In the genomic region with DNA sequence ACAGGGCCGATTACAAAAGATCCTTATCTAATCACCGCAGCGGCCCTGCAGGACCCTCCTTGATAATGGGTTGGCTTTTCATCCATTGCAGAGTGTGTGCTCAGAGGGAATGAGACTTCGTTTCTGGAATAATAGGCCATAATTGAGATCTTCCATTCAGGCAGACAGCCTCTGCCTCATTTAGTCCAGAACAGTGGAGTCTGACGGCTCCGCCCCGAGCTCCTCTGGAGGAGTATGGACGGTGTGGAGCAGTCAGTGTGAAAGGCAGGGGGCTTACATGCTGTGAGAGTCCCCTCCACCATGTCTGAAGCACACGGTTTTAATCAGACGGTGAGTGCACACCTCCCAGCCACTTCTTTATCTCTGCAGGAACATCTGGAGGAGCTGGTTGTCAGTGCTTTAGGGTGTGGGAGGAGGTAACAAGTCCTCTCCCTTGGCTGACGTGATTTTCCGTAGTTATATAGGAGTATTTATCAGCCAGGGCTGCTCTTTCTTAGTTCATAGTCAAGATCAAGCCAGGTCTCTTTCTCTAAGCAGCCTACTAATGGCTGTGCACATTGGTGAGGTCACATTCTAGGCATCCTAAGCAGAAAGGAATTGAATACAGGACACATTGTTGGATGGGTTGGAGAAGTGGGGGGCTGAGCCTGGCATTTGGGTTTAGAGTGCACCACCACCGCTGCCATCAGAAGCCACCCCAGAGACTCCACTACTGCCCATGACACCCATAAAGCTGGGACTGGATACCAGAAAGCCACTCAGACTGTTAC, we compare ENCODE assay signal across 23 cellular contexts.
DNase-seq lines count a peak whose midpoint lies in the region; ATAC-seq, FAIRE-seq and TF ChIP-seq lines count a peak whose summit lies in the region.
"Had no signal": no experiment of that assay in that cellular context is flagged by ENCODE, and none has a peak within 500 bp of the region (broad histone marks: within the 10 kb centered on the region; RNA-seq: fewer than 3 reads in every experiment).

No MANE protein-coding gene starts in this region.

- H2BK15ac ChIP-seq in H1 (ENCODE audit: low read length), result no peak overlapping the region

- no peak overlapping the region for H4K5ac ChIP-seq in H1 (ENCODE audit: insufficient read length, low read depth, low read length)

- H2BK12ac ChIP-seq in H1 (ENCODE audit: low read depth, low read length), result no peak overlapping the region

- H3K9me3 ChIP-seq in BLaER1 (peaks cover 4% of the 10 kb centered on the region; the same call in 1 of the 2 replicates), HUES6 (ENCODE audit: control insufficient read depth, insufficient read depth, low read depth, low read length) (peaks cover 9% of the 10 kb centered on the region; the same call in 1 of the 2 replicates), H1 (ENCODE audit: insufficient read depth in 2 of 2, low read depth in 1 of 2, low read length in 1 of 2) (no peaks in the 10 kb centered on the region; a peak in 1 of 4 replicates), neural progenitor cell (ENCODE audit: low read depth) (no peaks in the 10 kb centered on the region), tibial nerve (peaks cover 0 to 8% (median 0%) of the 10 kb centered on the region in 4 donors)
- H3K9me3 ChIP-seq: SK-N-SH, upper lobe of right lung had no signal

- peak overlapping the region; percentile 54; the same call in 1 of the 2 replicates for H3K4me2 ChIP-seq in BLaER1
- H3K4me2 ChIP-seq in H1 (ENCODE audit: insufficient read depth in 1 of 2, low read depth in 2 of 2, low read length in 2 of 2), result no peak overlapping the region; a peak in 1 of 4 replicates
- H3K4me2 ChIP-seq in neural progenitor cell, result peak overlapping the region; percentile 69
- H3K4me2 ChIP-seq: SK-N-SH had no signal

- peaks cover 35% of the 10 kb centered on the region for H3F3A ChIP-seq in neural progenitor cell (ENCODE audit: low read depth)

- H4K91ac ChIP-seq in H1 (replicated peaks; ENCODE audit: insufficient read length, low read length), result no peak overlapping the region

- no peak overlapping the region for H3K4me3 ChIP-seq in BLaER1
- no peak overlapping the region for H3K4me3 ChIP-seq in HUES6 (ENCODE audit: low read depth, low read length)
- no peak overlapping the region for H3K4me3 ChIP-seq in H1 (ENCODE audit: extremely low read depth in 1 of 4, insufficient read depth in 2 of 4, low read depth in 3 of 4, low read length in 4 of 4)
- peak overlapping the region; percentile 18 for H3K4me3 ChIP-seq in neural progenitor cell
- no peak overlapping the region for H3K4me3 ChIP-seq in tibial nerve
- H3K4me3 ChIP-seq: upper lobe of right lung had no signal

- H3K23me2 ChIP-seq in H1 (ENCODE audit: low read depth, low read length), result no peaks in the 10 kb centered on the region

- peaks cover 49% of the 10 kb centered on the region for H3K27me3 Mint-ChIP-seq in neural progenitor cell (ENCODE audit: insufficient read depth, low read depth)

- H3K27ac Mint-ChIP-seq in neural progenitor cell, result peak overlapping the region; percentile 95
- H3K27ac Mint-ChIP-seq: activated CD8-positive, alpha-beta T cell treated with anti-CD3 and anti-CD28 coated beads, Interleukin-2, amount 10 ng/mL, durations not matched to agents 7 days and 5 days; activated naive CD8-positive, alpha-beta T cell treated with anti-CD3 and anti-CD28 coated beads, Interleukin-2, amount 50 U/mL, for 24 hours; natural killer cell treated with Interleukin-12 subunit alpha and Interleukin-12 subunit beta and Interleukin-15 and Interleukin-18, amount 100 ng/mL, for 72 hours; T-helper 17 cell had no signal

- TF ChIP-seq EP300 in H1 (IDR thresholded peaks at IDR 0.05; ENCODE audit: borderline replicate concordance in 1 of 2, low read depth in 2 of 2, low read length in 2 of 2) (no peak), tibial nerve (IDR thresholded peaks at IDR 0.05) (no peak)

- peaks cover 69% of the 10 kb centered on the region for H3K4me1 ChIP-seq in BLaER1
- H3K4me1 ChIP-seq in HUES6 (ENCODE audit: control insufficient read depth, insufficient read depth, low read length), result peaks cover 20% of the 10 kb centered on the region
- peaks cover 0 to 3% (median 0%) of the 10 kb centered on the region in 4 experiments; a peak in 3 of 7 replicates for H3K4me1 ChIP-seq in H1 (replicated peaks in 1 of 4; ENCODE audit: control insufficient read depth in 3 of 4, insufficient read depth in 4 of 4, low read length in 3 of 4)
- peaks cover 28% of the 10 kb centered on the region for H3K4me1 ChIP-seq in neural progenitor cell
- H3K4me1 ChIP-seq in tibial nerve, result no peaks in the 10 kb centered on the region
- H3K4me1 ChIP-seq: upper lobe of right lung had no signal

- H3K9ac ChIP-seq in BLaER1 (no peak overlapping the region), HUES6 (ENCODE audit: low read length) (peak overlapping the region; percentile 39), H1 (replicated peaks in 1 of 4; ENCODE audit: extremely low read depth in 1 of 4, low read depth in 3 of 4, low read length in 3 of 4) (no peak overlapping the region), neural progenitor cell (no peak overlapping the region)
- H3K9ac ChIP-seq: SK-N-SH had no signal

- ATAC-seq in HG03025 (IDR thresholded peaks at IDR 0.05; ENCODE audit: low FRiP score, unreplicated experiment) (no peak), GM21723 (IDR thresholded peaks at IDR 0.05; ENCODE audit: unreplicated experiment) (no peak)
- ATAC-seq: activated CD8-positive, alpha-beta T cell treated with anti-CD3 and anti-CD28 coated beads, Interleukin-2, amount 10 ng/mL, durations not matched to agents 7 days and 5 days; activated naive CD8-positive, alpha-beta T cell treated with anti-CD3 and anti-CD28 coated beads, Interleukin-2, amount 50 U/mL, for 24 hours; natural killer cell treated with Interleukin-12 subunit alpha and Interleukin-12 subunit beta and Interleukin-15 and Interleukin-18, amount 100 ng/mL, for 72 hours; T-helper 17 cell; upper lobe of right lung had no signal

- peaks cover 1% of the 10 kb centered on the region for H3K36me3 Mint-ChIP-seq in neural progenitor cell
- H3K36me3 Mint-ChIP-seq: natural killer cell treated with Interleukin-12 subunit alpha and Interleukin-12 subunit beta and Interleukin-15 and Interleukin-18, amount 100 ng/mL, for 72 hours had no signal

- CTCF ChIA-PET in H1 (lab: Charles Lee; ENCODE audit: partially characterized antibody), result interaction anchor here (1.5 to 1.6 kb wide), 2 partner anchors 21 to 256 kb away, joined by 3 to 4 read pairs; no protein-coding TSS in a partner anchor

- H3K27me3 ChIP-seq in BLaER1 (peaks cover 12% of the 10 kb centered on the region; the same call in 1 of the 2 replicates), HUES6 (ENCODE audit: control insufficient read depth, insufficient read depth, low read length) (no peaks in the 10 kb centered on the region), H1 (replicated peaks in 1 of 4; ENCODE audit: control insufficient read depth in 3 of 4, extremely low read depth in 1 of 4, insufficient read depth in 3 of 4, low read length in 3 of 4) (peaks cover 0 to 2% (median 0%) of the 10 kb centered on the region in 4 experiments; a peak in 2 of 7 replicates), neural progenitor cell (no peaks in the 10 kb centered on the region), tibial nerve (no peaks in the 10 kb centered on the region)
- H3K27me3 ChIP-seq: upper lobe of right lung had no signal

- TF ChIP-seq POLR2A in H1 (IDR thresholded peaks at IDR 0.05; ENCODE audit: control extremely low read depth in 1 of 2, low read depth in 2 of 2, low read length in 2 of 2) (no peak), tibial nerve (IDR thresholded peaks at IDR 0.05) (no peak)

- no peak overlapping the region for H3K18ac ChIP-seq in H1 (ENCODE audit: extremely low read depth, low read length)

- no peak overlapping the region for H2BK5ac ChIP-seq in H1 (ENCODE audit: low read depth, low read length)

- H3K79me1 ChIP-seq in H1 (ENCODE audit: low read depth, low read length), result no peaks in the 10 kb centered on the region

- no peak for TF ChIP-seq CTCF in H1 (IDR thresholded peaks at IDR 0.05; ENCODE audit: control extremely low read depth in 1 of 3, insufficient read depth in 1 of 3, low read depth in 1 of 3, low read length in 3 of 3)
- no peak for TF ChIP-seq CTCF in neural progenitor cell (IDR thresholded peaks at IDR 0.05)
- TF ChIP-seq CTCF in tibial nerve (IDR thresholded peaks at IDR 0.05), result no peak

- H2BK20ac ChIP-seq in H1 (ENCODE audit: low read length), result no peak overlapping the region

- no peak overlapping the region for H3K27ac ChIP-seq in BLaER1
- H3K27ac ChIP-seq in HUES6 (ENCODE audit: low read depth, low read length), result peak overlapping the region; percentile 48; the same call in 1 of the 2 replicates
- no peak overlapping the region for H3K27ac ChIP-seq in H1 (ENCODE audit: low read depth, low read length)
- peak overlapping the region; percentile 98 for H3K27ac ChIP-seq in neural progenitor cell
- H3K27ac ChIP-seq in tibial nerve, result no peak overlapping the region
- H3K27ac ChIP-seq: epithelial cell of prostate, RWPE1, upper lobe of right lung had no signal

- no peak for DNase-seq in H1 (ENCODE audit: low read depth in 1 of 2, low spot score in 2 of 2)
- peak; percentile 88 for DNase-seq in neural progenitor cell (ENCODE audit: low spot score)
- DNase-seq in AG08396 (ENCODE audit: low spot score), result no peak
- DNase-seq in tibial nerve (ENCODE audit: low spot score in 2 of 2), result no peak
- DNase-seq: activated CD8-positive, alpha-beta T cell treated with anti-CD3 and anti-CD28 coated beads, Interleukin-2, amount 10 ng/mL, durations not matched to agents 7 days and 5 days; activated gamma-delta T cell treated with Interleukin-2 at 50 U/mL for 16 hours; activated naive CD8-positive, alpha-beta T cell treated with anti-CD3 and anti-CD28 coated beads, Interleukin-2, amount 50 U/mL, for 24 hours; GDM1; glutamatergic neuron; HCEC 1CT; kidney; NCI-H1105 treated with DMSO at 0.1 percent for 48 hours; NCI-H446; SK-N-SH; T-helper 17 cell; upper lobe of right lung had no signal

- no peak overlapping the region for H3K56ac ChIP-seq in H1 (replicated peaks; ENCODE audit: insufficient read length, low read depth, low read length)

- H2AK5ac ChIP-seq in H1 (ENCODE audit: low read depth, low read length), result no peak overlapping the region

- no peak overlapping the region for H2BK120ac ChIP-seq in H1 (replicated peaks; ENCODE audit: low read depth, low read length)

- H4K20me1 ChIP-seq in BLaER1 (no peaks in the 10 kb centered on the region), H1 (replicated peaks in 1 of 2; ENCODE audit: control insufficient read depth in 1 of 2, insufficient read depth in 2 of 2, low read length in 2 of 2) (no peaks in the 10 kb centered on the region), neural progenitor cell (ENCODE audit: low read depth) (peaks cover 19% of the 10 kb centered on the region)

- H3K9me3 Mint-ChIP-seq in neural progenitor cell, result peaks cover 16% of the 10 kb centered on the region
- H3K9me3 Mint-ChIP-seq: activated naive CD8-positive, alpha-beta T cell treated with anti-CD3 and anti-CD28 coated beads, Interleukin-2, amount 50 U/mL, for 24 hours; natural killer cell treated with Interleukin-12 subunit alpha and Interleukin-12 subunit beta and Interleukin-15 and Interleukin-18, amount 100 ng/mL, for 72 hours had no signal

- H3K14ac ChIP-seq in H1 (ENCODE audit: insufficient read length), result no peak overlapping the region

- FAIRE-seq in H1 (lab: Jason Lieb, UNC), result no peak
- FAIRE-seq: kidney had no signal

- POLR2A ChIA-PET in H1 (lab: Charles Lee; ENCODE audit: partially characterized antibody), result no interaction called here

- WGBS in H1 (ENCODE audit: extremely low coverage in 1 of 2, insufficient coverage in 1 of 2, insufficient read length in 1 of 2, insufficient replicate concordance in 2 of 2, low coverage in 1 of 2, low lambda C conversion rate in 2 of 2, missing lambda C conversion rate in 1 of 2), 2 experiments, result 87% methylated on average over 13 of the region's 13 CpGs; no CpG with 5 or more reads in 1 of the 2 experiments
- 45 to 47% methylated on average over 13 of the region's 13 CpGs for WGBS in tibial nerve, 2 donors

- H3K23ac ChIP-seq in H1 (ENCODE audit: insufficient read length), result no peak overlapping the region

- H3K4ac ChIP-seq in H1 (replicated peaks; ENCODE audit: insufficient read length, low read depth, low read length), result no peak overlapping the region

- H3K36me3 ChIP-seq in BLaER1 (no peaks in the 10 kb centered on the region), HUES6 (ENCODE audit: control insufficient read depth, insufficient read depth, low read length) (no peaks in the 10 kb centered on the region), H1 (ENCODE audit: control insufficient read depth in 2 of 4, insufficient read depth in 4 of 4, low read length in 3 of 4) (no peaks in the 10 kb centered on the region), neural progenitor cell (no peaks in the 10 kb centered on the region), tibial nerve (no peaks in the 10 kb centered on the region)
- H3K36me3 ChIP-seq: upper lobe of right lung had no signal

- no peak for TF ChIP-seq RAD21 in H1 (IDR thresholded peaks at IDR 0.05 in 1 of 2, conservative IDR thresholded peaks at IDR 0.05 in 1 of 2; ENCODE audit: low read depth in 2 of 2, low read length in 2 of 2)

- H3K4me3 Mint-ChIP-seq in neural progenitor cell, result peak overlapping the region; percentile 72
- H3K4me3 Mint-ChIP-seq: activated CD8-positive, alpha-beta T cell treated with anti-CD3 and anti-CD28 coated beads, Interleukin-2, amount 10 ng/mL, durations not matched to agents 7 days and 5 days; activated naive CD8-positive, alpha-beta T cell treated with anti-CD3 and anti-CD28 coated beads, Interleukin-2, amount 50 U/mL, for 24 hours; natural killer cell treated with Interleukin-12 subunit alpha and Interleukin-12 subunit beta and Interleukin-15 and Interleukin-18, amount 100 ng/mL, for 72 hours; T-helper 17 cell had no signal

- peaks cover 48% of the 10 kb centered on the region for H3K4me1 Mint-ChIP-seq in neural progenitor cell
- H3K4me1 Mint-ChIP-seq: T-helper 17 cell had no signal

- 0 out of 2 replicates have a peak overlapping the region, but pooled peaks have one; percentile 36 for H4K8ac ChIP-seq in H1 (ENCODE audit: extremely low read depth, insufficient read depth, low read length)

- H3K79me2 ChIP-seq in H1 (ENCODE audit: control insufficient read depth in 1 of 2, insufficient read depth in 2 of 2, low read length in 2 of 2) (no peaks in the 10 kb centered on the region), neural progenitor cell (ENCODE audit: low read depth) (no peaks in the 10 kb centered on the region)

- H2AFZ ChIP-seq in H1 (ENCODE audit: low read length) (no peak overlapping the region), neural progenitor cell (replicated peaks) (no peak overlapping the region)

Comparison
In these comparisons a context has a peak if more than half of its experiments do, and no peak if none do; other contexts are left out.
1. H3K27ac ChIP-seq: peak in HUES6 (single experiment) and neural progenitor cell (single experiment); none in BLaER1 (single experiment), H1 (single experiment) and tibial nerve (0 of 4).
2. H3K4me2 ChIP-seq: peak in BLaER1 (single experiment) and neural progenitor cell (single experiment); none in H1 (0 of 2).